In the genomic region with DNA sequence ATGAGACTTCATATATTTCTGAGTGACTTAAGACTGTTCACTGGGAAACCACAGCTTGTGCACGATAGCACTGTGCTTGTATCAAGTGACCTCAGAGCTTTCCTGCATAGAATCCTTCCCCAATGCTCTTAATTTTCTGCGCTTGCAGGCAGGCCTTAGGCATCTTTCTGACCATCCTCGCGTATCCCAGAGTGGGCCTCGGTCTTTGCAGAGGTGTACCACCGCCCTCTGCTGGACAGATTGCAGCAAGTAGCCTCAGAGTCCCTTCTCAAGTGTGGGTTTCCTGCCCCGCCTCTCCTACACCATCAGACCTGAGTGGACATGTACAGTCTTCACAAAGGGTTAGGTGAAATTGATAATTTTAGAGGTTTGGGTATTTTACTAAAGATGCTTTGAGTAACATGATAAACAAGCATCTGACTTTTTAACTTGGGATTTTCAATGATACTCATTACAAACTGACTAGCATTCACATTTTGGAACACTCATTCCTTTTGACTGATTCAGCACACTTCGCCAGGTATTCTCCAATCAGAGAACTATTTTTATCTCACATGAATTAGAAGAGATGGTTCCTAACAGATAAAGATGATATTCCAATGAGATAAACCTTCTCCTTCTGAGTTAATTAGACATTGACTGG, we compare ENCODE assay signal across 8 cellular contexts.
DNase-seq lines count a peak whose midpoint lies in the region; ATAC-seq, FAIRE-seq and TF ChIP-seq lines count a peak whose summit lies in the region.

No MANE protein-coding gene starts in this region.

- ATAC-seq in HG02623 (IDR thresholded peaks at IDR 0.05; ENCODE audit: unreplicated experiment) (peak; percentile 97), left cardiac atrium (peak; percentile 100)

- H3K4me1 ChIP-seq in adipocyte (ENCODE audit: control insufficient read depth, insufficient read depth, low read length): no peaks in the 10 kb centered on the region

- no peaks in the 10 kb centered on the region for H3K27me3 ChIP-seq in adipocyte (replicated peaks; ENCODE audit: control insufficient read depth, insufficient read depth, low read length)

- FAIRE-seq in GM12892 (lab: Jason Lieb, UNC): peak; percentile 88

- H3K36me3 ChIP-seq in adipocyte (ENCODE audit: control insufficient read depth, insufficient read depth, low read length, severe bottlenecking): no peaks in the 10 kb centered on the region

- intact Hi-C loops in left cardiac atrium (cut with DNase I): loop anchor here (2.0 to 10.0 kb wide), 4 partner anchors 421 to 1218 kb away; a partner anchor contains a TSS

- no peaks in the 10 kb centered on the region for H3K9me3 ChIP-seq in adipocyte (ENCODE audit: control insufficient read depth, low read length)

- no peak for TF ChIP-seq POLR2A in GM12892 (IDR thresholded peaks at IDR 0.05; ENCODE audit: low read depth, low read length)

- peak; percentile 13 for DNase-seq in GM12892 (ENCODE audit: insufficient read length)
- peak; percentile 71 for DNase-seq in NCI-H1048 (lab: John Stamatoyannopoulos, UW)
- DNase-seq in T follicular helper cell (ENCODE audit: low read depth): peak; percentile 52
- peak; percentile 94 for DNase-seq in adipocyte (ENCODE audit: low read depth)
- peak; percentile 91 for DNase-seq in left cardiac atrium
- peak; percentile 83 for DNase-seq in renal cortical epithelial cell (ENCODE audit: low read depth)
- DNase-seq in SHP77 treated with DMSO at 0.1 percent for 48 hours (lab: John Stamatoyannopoulos, UW): no peak

- no peak overlapping the region for H3K4me3 ChIP-seq in adipocyte (ENCODE audit: low read length)

- peak overlapping the region; percentile 20 for H3K9ac ChIP-seq in adipocyte (ENCODE audit: low read length)
